In genomic region chr9:132482196-132482813, GRCh38 we compare ENCODE assay signal across 30 cellular contexts.
"Had no signal": no experiment of that assay in that cellular context is flagged by ENCODE, and none has a peak within 500 bp of the region (broad histone marks: within the 10 kb centered on the region; RNA-seq: fewer than 3 reads in every experiment).

No MANE protein-coding gene starts in this region.

- DNase-seq: dermis blood vessel endothelial cell; effector memory CD4-positive, alpha-beta T cell; erythroblast; esophagus squamous epithelium; foreskin melanocyte; glutamatergic neuron; heart right ventricle; hippocampal formation; islet precursor cell; kidney glomerular epithelial cell; left colon; left ventricle myocardium inferior; lower lobe of right lung; natural killer cell; nucleus accumbens; ovary; stimulated activated CD4-positive, alpha-beta T cell treated with anti-CD3 and anti-CD28 coated beads, Interleukin-12 subunit alpha, Interleukin-12 subunit beta, amount 100 ng/mL, for 4 hours; stimulated activated CD4-positive, alpha-beta T cell treated with anti-CD3 and anti-CD28 coated beads, Interleukin-1b, Interleukin-23, amount 100 ng/mL, for 48 hours; stimulated activated CD4-positive, alpha-beta T cell treated with anti-CD3 and anti-CD28 coated beads, Interleukin-4, amount 100 ng/mL, for 1 hour; stimulated activated CD8-positive, alpha-beta memory T cell treated with anti-CD3 and anti-CD28 coated beads, Interleukin-4, amount 100 ng/mL, for 48 hours; stimulated activated naive CD4-positive, alpha-beta T cell; stimulated activated naive CD8-positive, alpha-beta T cell treated with anti-CD3 and anti-CD28 coated beads, Interleukin-15, amount 100 ng/mL, for 72 hours; transverse colon; upper lobe of right lung; uterus had no signal

- H3K9me3 ChIP-seq: esophagus squamous epithelium, heart right ventricle, left ventricle myocardium inferior, lower lobe of right lung, ovary, suprapubic skin, transverse colon, upper lobe of right lung, uterus had no signal

- FAIRE-seq: endothelial cell of umbilical vein had no signal

- H3K4me3 ChIP-seq: coronary artery, esophagus squamous epithelium, heart right ventricle, left ventricle myocardium inferior, lower lobe of right lung, ovary, smooth muscle cell, suprapubic skin, transverse colon, upper lobe of right lung, uterus had no signal

- H3K36me3 ChIP-seq: esophagus squamous epithelium, heart right ventricle, left ventricle myocardium inferior, lower lobe of right lung, ovary, suprapubic skin, transverse colon, upper lobe of right lung, uterus had no signal

- ATAC-seq: heart right ventricle; left colon; lower lobe of right lung; natural killer cell; sciatic nerve; stimulated activated naive CD8-positive, alpha-beta T cell treated with anti-CD3 and anti-CD28 coated beads, Interleukin-15, amount 100 ng/mL, for 72 hours; upper lobe of right lung had no signal

- H3K27ac ChIP-seq: coronary artery, esophagus squamous epithelium, heart right ventricle, left ventricle myocardium inferior, lower lobe of right lung, ovary, suprapubic skin, transverse colon, upper lobe of right lung, uterus had no signal

- H3K4me1 ChIP-seq: esophagus squamous epithelium, heart right ventricle, left ventricle myocardium inferior, lower lobe of right lung, suprapubic skin, transverse colon, upper lobe of right lung, uterus had no signal

- H3K4me2 ChIP-seq: smooth muscle cell had no signal

- H3K27me3 ChIP-seq: ovary had no signal
